2 cellular contexts compared by ENCODE assay signal in the genomic region with DNA sequence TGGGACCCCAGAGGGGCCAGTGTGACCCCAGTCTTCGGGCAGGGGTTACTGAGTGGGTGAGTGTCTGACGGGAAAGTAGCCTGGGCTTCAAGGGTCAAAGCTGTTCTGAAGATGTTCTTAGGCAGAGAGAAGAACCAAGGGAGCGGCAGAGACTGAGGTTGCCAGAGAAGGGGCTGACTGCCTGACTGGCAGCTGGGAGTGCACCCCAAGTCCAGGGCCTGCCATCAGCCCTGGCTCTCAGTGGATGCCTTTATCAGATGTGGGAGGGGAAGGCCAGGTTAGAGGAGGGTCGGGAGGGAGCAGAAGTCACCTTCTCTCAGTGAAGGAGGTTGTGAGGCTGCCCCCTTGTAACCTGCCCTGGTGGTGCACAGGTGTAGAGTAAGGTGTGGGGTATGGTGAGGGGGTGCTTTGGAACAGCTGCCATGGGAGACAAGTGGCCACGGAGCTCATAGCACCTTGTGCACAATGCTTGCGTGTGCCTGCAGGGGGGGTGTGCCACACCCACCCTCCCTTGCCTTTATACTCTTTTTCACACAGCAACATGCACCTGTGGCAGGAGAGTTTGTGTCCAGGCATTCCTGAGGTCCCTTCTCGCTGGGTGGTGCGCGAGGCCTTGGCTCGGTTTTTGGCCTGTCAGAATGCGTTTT.
A peak's percentile ranks its signal among the peaks of the same experiment; 100 is the strongest.
TF ChIP-seq lines count a peak whose summit lies in the region.

No MANE protein-coding gene starts in this region.

TF ChIP-seq in HCT116, 20 proteins besides CTCF, POLR2A, EP300 and RAD21:
- no peak for TF ChIP-seq ZFX (IDR thresholded peaks at IDR 0.05)
- TF ChIP-seq CBX3 (IDR thresholded peaks at IDR 0.05; ENCODE audit: low read depth) = no peak
- no peak for TF ChIP-seq REST (IDR thresholded peaks at IDR 0.05; ENCODE audit: low read depth)
- TF ChIP-seq ZNF274 (IDR thresholded peaks at IDR 0.05; ENCODE audit: low read depth, low read length) = no peak
- no peak for TF ChIP-seq CEBPB (IDR thresholded peaks at IDR 0.05; ENCODE audit: low read depth)
- no peak for TF ChIP-seq ATF3 (IDR thresholded peaks at IDR 0.05)
- TF ChIP-seq SRF (IDR thresholded peaks at IDR 0.05; ENCODE audit: low read depth) = no peak
- TF ChIP-seq YY1 (IDR thresholded peaks at IDR 0.05; ENCODE audit: extremely low read depth, insufficient replicate concordance, low read depth, low read length) = no peak
- no peak for TF ChIP-seq EGR1 (IDR thresholded peaks at IDR 0.05; ENCODE audit: low read depth)
- TF ChIP-seq JUND (IDR thresholded peaks at IDR 0.05) = no peak
- TF ChIP-seq, protein P1, sequence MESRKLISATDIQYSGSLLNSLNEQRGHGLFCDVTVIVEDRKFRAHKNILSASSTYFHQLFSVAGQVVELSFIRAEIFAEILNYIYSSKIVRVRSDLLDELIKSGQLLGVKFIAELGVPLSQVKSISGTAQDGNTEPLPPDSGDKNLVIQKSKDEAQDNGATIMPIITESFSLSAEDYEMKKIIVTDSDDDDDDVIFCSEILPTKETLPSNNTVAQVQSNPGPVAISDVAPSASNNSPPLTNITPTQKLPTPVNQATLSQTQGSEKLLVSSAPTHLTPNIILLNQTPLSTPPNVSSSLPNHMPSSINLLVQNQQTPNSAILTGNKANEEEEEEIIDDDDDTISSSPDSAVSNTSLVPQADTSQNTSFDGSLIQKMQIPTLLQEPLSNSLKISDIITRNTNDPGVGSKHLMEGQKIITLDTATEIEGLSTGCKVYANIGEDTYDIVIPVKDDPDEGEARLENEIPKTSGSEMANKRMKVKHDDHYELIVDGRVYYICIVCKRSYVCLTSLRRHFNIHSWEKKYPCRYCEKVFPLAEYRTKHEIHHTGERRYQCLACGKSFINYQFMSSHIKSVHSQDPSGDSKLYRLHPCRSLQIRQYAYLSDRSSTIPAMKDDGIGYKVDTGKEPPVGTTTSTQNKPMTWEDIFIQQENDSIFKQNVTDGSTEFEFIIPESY (IDR thresholded peaks at IDR 0.05; ENCODE audit: extremely low read depth, insufficient replicate concordance, low read length) = no peak
- TF ChIP-seq ELF1 (IDR thresholded peaks at IDR 0.05; ENCODE audit: borderline replicate concordance, low read depth) = no peak
- TF ChIP-seq, protein P2, sequence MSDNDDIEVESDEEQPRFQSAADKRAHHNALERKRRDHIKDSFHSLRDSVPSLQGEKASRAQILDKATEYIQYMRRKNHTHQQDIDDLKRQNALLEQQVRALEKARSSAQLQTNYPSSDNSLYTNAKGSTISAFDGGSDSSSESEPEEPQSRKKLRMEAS (IDR thresholded peaks at IDR 0.05) = no peak
- no peak for TF ChIP-seq EZH2 (IDR thresholded peaks at IDR 0.05)
- TF ChIP-seq POLR2AphosphoS5 (IDR thresholded peaks at IDR 0.05; ENCODE audit: low read depth, low read length) = no peak

TF ChIP-seq in K562, 482 proteins besides CTCF, POLR2A, EP300 and RAD21:
- TF ChIP-seq, protein P3, sequence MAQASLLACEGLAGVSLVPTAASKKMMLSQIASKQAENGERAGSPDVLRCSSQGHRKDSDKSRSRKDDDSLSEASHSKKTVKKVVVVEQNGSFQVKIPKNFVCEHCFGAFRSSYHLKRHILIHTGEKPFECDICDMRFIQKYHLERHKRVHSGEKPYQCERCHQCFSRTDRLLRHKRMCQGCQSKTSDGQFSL (CRISPR knock-in tag; IDR thresholded peaks at IDR 0.05) = peak; percentile 52; the same call in 1 of the 2 replicates
- TF ChIP-seq, protein P3 (tag; IDR thresholded peaks at IDR 0.05) = no peak
- no peak for TF ChIP-seq FOXM1 (IDR thresholded peaks at IDR 0.05; ENCODE audit: low read depth)
- no peak for TF ChIP-seq FOXM1 (CRISPR knock-in tag; IDR thresholded peaks at IDR 0.05; ENCODE audit: low read depth)
